Comparison of ENCODE assay signal across 20 cellular contexts in the genomic region with DNA sequence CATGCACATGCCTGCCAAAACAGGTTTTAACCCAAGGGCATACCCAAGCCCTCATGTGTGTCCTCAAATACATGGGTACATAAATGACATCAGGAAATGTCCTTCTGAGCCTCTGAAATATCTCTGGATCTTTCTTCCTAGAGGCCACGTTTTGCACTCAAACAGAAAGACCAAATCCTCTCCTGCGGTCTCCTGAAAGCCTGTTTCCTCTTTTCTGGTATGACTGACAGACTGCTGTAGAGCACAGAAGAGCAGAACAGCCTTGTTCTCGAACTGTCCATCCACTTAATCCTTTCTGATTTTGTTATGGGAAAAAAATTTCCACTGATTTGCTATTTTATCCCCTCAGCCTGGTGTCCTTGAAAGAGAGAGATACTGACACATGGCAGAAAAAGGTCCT.
"Had no signal": no experiment of that assay in that cellular context is flagged by ENCODE, and none has a peak within 500 bp of the region (broad histone marks: within the 10 kb centered on the region; RNA-seq: fewer than 3 reads in every experiment).

No MANE protein-coding gene starts in this region.

- DNase-seq: dorsolateral prefrontal cortex; effector CD4-positive, alpha-beta T cell; head of caudate nucleus; kidney; natural killer cell; right lobe of liver; small intestine; stimulated activated CD4-positive, alpha-beta T cell treated with anti-CD3 and anti-CD28 coated beads, Interleukin-12 subunit alpha, Interleukin-12 subunit beta, amount 100 ng/mL, for 4 hours; stimulated activated CD4-positive, alpha-beta T cell treated with anti-CD3 and anti-CD28 coated beads, Interleukin-1b, Interleukin-23, amount 100 ng/mL, for 48 hours; stimulated activated CD4-positive, alpha-beta T cell treated with anti-CD3 and anti-CD28 coated beads, Interleukin-4, amount 100 ng/mL, for 1 hour; stimulated activated CD8-positive, alpha-beta memory T cell treated with anti-CD3 and anti-CD28 coated beads, Interleukin-4, amount 100 ng/mL, for 48 hours; stimulated activated naive CD4-positive, alpha-beta T cell; stimulated activated naive CD8-positive, alpha-beta T cell treated with anti-CD3 and anti-CD28 coated beads, Interleukin-15, amount 100 ng/mL, for 72 hours; transverse colon; upper lobe of right lung; uterus had no signal

- H3K79me2 ChIP-seq: parathyroid adenoma had no signal

- H3K4me3 ChIP-seq: dorsolateral prefrontal cortex, lung, right lobe of liver, suprapubic skin, transverse colon, upper lobe of right lung, uterus had no signal

- H3K36me3 ChIP-seq: right lobe of liver, suprapubic skin, transverse colon, upper lobe of right lung, uterus had no signal

- H3K9me3 ChIP-seq: right lobe of liver, suprapubic skin, transverse colon, upper lobe of right lung, uterus had no signal

- H3K27me3 ChIP-seq: dorsolateral prefrontal cortex, right lobe of liver, transverse colon, upper lobe of right lung, uterus had no signal

- H3K4me1 ChIP-seq: parathyroid adenoma, right lobe of liver, suprapubic skin, transverse colon, upper lobe of right lung, uterus had no signal

- ATAC-seq: left lobe of liver; natural killer cell; right lobe of liver; stimulated activated naive CD8-positive, alpha-beta T cell treated with anti-CD3 and anti-CD28 coated beads, Interleukin-15, amount 100 ng/mL, for 72 hours; upper lobe of right lung had no signal

- H3K27ac ChIP-seq: dorsolateral prefrontal cortex, parathyroid adenoma, right lobe of liver, suprapubic skin, transverse colon, upper lobe of right lung, uterus had no signal
